26 cellular contexts compared by ENCODE assay signal in genomic region chr1:18764362-18764761, GRCh38.
"Had no signal": no experiment of that assay in that cellular context is flagged by ENCODE, and none has a peak within 500 bp of the region (broad histone marks: within the 10 kb centered on the region; RNA-seq: fewer than 3 reads in every experiment).

No MANE protein-coding gene starts in this region.

- H3K4me3 ChIP-seq: ascending aorta, coronary artery, dorsolateral prefrontal cortex, hepatocyte, left ventricle myocardium inferior, testis had no signal

- H3K27ac ChIP-seq: ascending aorta, brain microvascular endothelial cell, coronary artery, dorsolateral prefrontal cortex, hepatocyte, left ventricle myocardium inferior, testis, WERI-Rb-1 had no signal

- H3K4me2 ChIP-seq: hepatocyte had no signal

- H3K79me2 ChIP-seq: hepatocyte had no signal

- DNase-seq: activated CD4-positive, alpha-beta T cell treated with anti-CD3 and anti-CD28 coated beads for 48 hours; activated CD4-positive, alpha-beta T cell treated with anti-CD3 and anti-CD28 coated beads, Interleukin-2, amount 50 U/mL, for 48 hours; activated CD8-positive, alpha-beta memory T cell treated with anti-CD3 and anti-CD28 coated beads, Interleukin-2, amount 50 U/mL, for 4 hours; activated gamma-delta T cell; activated naive CD4-positive, alpha-beta T cell treated with anti-CD3 and anti-CD28 coated beads, Interleukin-2, amount 10 ng/mL, durations not matched to agents 7 days and 5 days; activated naive CD8-positive, alpha-beta T cell treated with anti-CD3 and anti-CD28 coated beads, Interleukin-2, amount 10 ng/mL, durations not matched to agents 7 days and 5 days; activated T-cell treated with anti-CD3 and anti-CD28 coated beads, Interleukin-2, amount 50 U/mL, for 1 hour; brain microvascular endothelial cell; dorsolateral prefrontal cortex; effector memory CD4-positive, alpha-beta T cell; islet precursor cell; left ventricle myocardium inferior; naive thymus-derived CD4-positive, alpha-beta T cell; stimulated activated CD4-positive, alpha-beta T cell treated with anti-CD3 and anti-CD28 coated beads, Interleukin-2, amount 100 ng/mL, for 48 hours; stimulated activated naive CD4-positive, alpha-beta T cell treated with Interleukin-2 at 50 U/mL for 16 hours; T1000; testis; trophoblast cell; WERI-Rb-1 had no signal

- FAIRE-seq: frontal cortex, urothelium cell line had no signal

- ATAC-seq: activated CD4-positive, CD25-positive, alpha-beta regulatory T cell treated with anti-CD3 and anti-CD28 coated beads, Interleukin-2, amount 50 U/mL, for 24 hours; naive thymus-derived CD4-positive, alpha-beta T cell; right cardiac atrium had no signal

- H3K4me1 ChIP-seq: ascending aorta, left ventricle myocardium inferior had no signal

- H2AFZ ChIP-seq: hepatocyte had no signal

- H3K9me3 ChIP-seq: ascending aorta, left ventricle myocardium inferior, testis had no signal

- H3K36me3 ChIP-seq: ascending aorta, brain microvascular endothelial cell, left ventricle myocardium inferior, WERI-Rb-1 had no signal

- H3K27me3 ChIP-seq: ascending aorta, brain microvascular endothelial cell, testis had no signal
